8 cellular contexts compared by ENCODE assay signal in the genomic region with DNA sequence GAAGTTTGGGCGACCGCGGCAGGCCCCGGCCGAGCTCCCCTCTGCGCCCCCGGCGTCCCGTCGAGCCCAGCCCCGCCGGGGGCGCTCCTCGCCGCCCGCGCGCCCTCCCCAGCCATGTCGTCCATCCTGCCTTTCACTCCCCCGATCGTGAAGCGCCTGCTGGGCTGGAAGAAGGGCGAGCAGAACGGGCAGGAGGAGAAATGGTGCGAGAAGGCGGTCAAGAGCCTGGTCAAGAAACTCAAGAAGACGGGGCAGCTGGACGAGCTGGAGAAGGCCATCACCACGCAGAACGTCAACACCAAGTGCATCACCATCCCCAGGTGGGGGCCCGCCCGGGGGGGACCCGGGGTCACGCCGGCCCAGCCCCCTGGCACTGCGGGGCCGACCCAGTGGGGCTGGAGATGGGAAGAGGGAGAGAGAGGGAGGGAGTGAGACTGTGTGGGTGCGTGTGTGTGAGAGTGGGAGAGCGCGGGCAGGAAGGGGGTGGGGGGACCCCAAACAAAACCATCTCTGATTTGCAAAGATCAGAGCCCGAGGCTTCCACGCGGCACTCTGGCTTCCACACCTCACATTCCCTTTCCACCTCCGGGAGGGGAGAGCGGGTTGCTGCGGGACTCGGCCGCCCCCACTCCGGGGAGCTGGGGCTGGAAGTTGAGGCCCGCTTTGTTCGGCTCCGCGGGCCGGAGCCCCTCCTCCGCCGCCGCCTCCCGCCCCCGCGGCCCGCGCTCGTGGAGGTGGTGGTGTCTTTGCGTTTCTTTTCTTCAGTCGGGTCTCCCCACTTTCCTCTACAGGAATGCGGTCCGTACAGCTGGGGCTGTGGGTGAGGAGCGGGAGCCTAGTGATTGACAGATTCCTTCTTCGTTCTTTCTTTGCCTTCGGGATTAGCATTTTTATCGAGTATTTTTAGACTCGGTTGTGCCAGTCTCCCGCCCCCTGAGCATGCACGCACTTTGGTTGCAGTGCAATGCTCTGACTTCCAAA. TPM values are rescaled to one million over a fixed set of nuclear protein-coding genes. Genes with fewer than 3 reads are reported as not detected.
DNase-seq lines count a peak whose midpoint lies in the region; ATAC-seq and TF ChIP-seq lines count a peak whose summit lies in the region.

No MANE protein-coding gene starts in this region.

- no peak for TF ChIP-seq POLR2A in GM18505 (IDR thresholded peaks at IDR 0.05; ENCODE audit: borderline replicate concordance, extremely low read depth, insufficient read depth, insufficient read length)

- intact Hi-C loops in left ventricle myocardium inferior (cut with micrococcal nuclease), result no loop called here

- H3K4me3 ChIP-seq in Jurkat, Clone E6-1 (ENCODE audit: low read length), result peak overlapping the region; percentile 63
- H3K4me3 ChIP-seq in left ventricle myocardium inferior (peak overlapping the region; percentile 91), skeletal muscle satellite cell (ENCODE audit: low read length) (peak overlapping the region; percentile 85)

- ATAC-seq in GM18505 (IDR thresholded peaks at IDR 0.05; ENCODE audit: unreplicated experiment) (peak; percentile 12), HG03097 (IDR thresholded peaks at IDR 0.05; ENCODE audit: low FRiP score, unreplicated experiment) (no peak)

- peak overlapping the region; percentile 96 for H3K9ac ChIP-seq in skeletal muscle satellite cell (ENCODE audit: low read depth, low read length)

- peaks cover 6% of the 10 kb centered on the region for H3K36me3 ChIP-seq in left ventricle myocardium inferior
- peaks cover 21% of the 10 kb centered on the region for H3K36me3 ChIP-seq in skeletal muscle satellite cell (ENCODE audit: insufficient read depth, low read length)

- H3K9me3 ChIP-seq in left ventricle myocardium inferior (replicated peaks) (no peaks in the 10 kb centered on the region), skeletal muscle satellite cell (replicated peaks; ENCODE audit: low read length) (no peaks in the 10 kb centered on the region)

- H3K27ac ChIP-seq in left ventricle myocardium inferior (replicated peaks), result peak overlapping the region; percentile 96

- H3K27me3 ChIP-seq in left ventricle myocardium inferior (ENCODE audit: low read depth), result no peaks in the 10 kb centered on the region
- H3K27me3 ChIP-seq in skeletal muscle satellite cell (ENCODE audit: control insufficient read depth, insufficient read depth, low read length), result no peaks in the 10 kb centered on the region

- DNase-seq in Jurkat, Clone E6-1 (ENCODE audit: low read depth, low spot score), result no peak
- peak; percentile 60 for DNase-seq in activated naive CD4-positive, alpha-beta T cell treated with Interleukin-2 at 50 U/mL for 16 hours
- peak; percentile 28 for DNase-seq in left ventricle myocardium inferior
- no peak for DNase-seq in NCI-H524 (lab: John Stamatoyannopoulos, UW)
- no peak for DNase-seq in NCI-H510A (lab: John Stamatoyannopoulos, UW)

- TF ChIP-seq CTCF in left ventricle myocardium inferior (IDR thresholded peaks at IDR 0.05; ENCODE audit: borderline replicate concordance), result no peak

- H3K4me2 ChIP-seq in skeletal muscle satellite cell (ENCODE audit: low read length), result peak overlapping the region; percentile 93

- H3K4me1 ChIP-seq in left ventricle myocardium inferior, result peaks cover 68% of the 10 kb centered on the region
- peaks cover 35% of the 10 kb centered on the region for H3K4me1 ChIP-seq in skeletal muscle satellite cell (ENCODE audit: control insufficient read depth, insufficient read depth, low read length)

RNA-seq across cellular contexts. Expression of a gene that starts 0.9 kb away (rescaled TPM):
- 9.0 TPM for polyA plus RNA-seq in Jurkat, Clone E6-1 (2012; ENCODE audit: insufficient read depth, insufficient read length)
- 18.8 TPM for total RNA-seq in left ventricle myocardium inferior
- 18.3 and 32.1 TPM in 2 replicates for total RNA-seq in skeletal muscle satellite cell (2012; rRNA removed)

Comparison
In these comparisons a context has a peak if more than half of its experiments do, and no peak if none do; other contexts are left out.
1. DNase-seq: peak in activated naive CD4-positive, alpha-beta T cell treated with Interleukin-2 at 50 U/mL for 16 hours (single experiment) and left ventricle myocardium inferior (single experiment); none in Jurkat, Clone E6-1 (single experiment), NCI-H524 (0 of 2) and NCI-H510A (single experiment).
2. Peak in every context shown above with its lines, with median percentiles within 50 percentile points of each other: H3K4me3 ChIP-seq.